Comparison of ENCODE assay signal across 9 cellular contexts in the genomic region with DNA sequence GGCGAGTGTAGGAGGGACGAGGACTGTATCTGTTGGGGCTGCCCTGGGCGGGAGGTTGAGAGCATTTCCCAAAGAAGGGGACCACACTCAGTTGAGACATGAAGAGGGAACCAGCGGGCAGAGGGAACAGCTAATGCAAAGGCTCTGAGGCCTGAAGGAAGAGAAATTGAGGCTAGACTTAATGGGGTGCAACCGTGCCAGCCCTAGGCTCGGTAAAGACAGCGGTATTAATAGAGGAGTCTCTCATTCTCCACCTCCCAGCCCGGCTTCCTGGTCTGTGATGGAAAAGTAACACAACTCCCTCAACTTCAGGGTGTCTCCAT.
A peak's percentile ranks its signal among the peaks of the same experiment; 100 is the strongest.
DNase-seq lines count a peak whose midpoint lies in the region; ATAC-seq and TF ChIP-seq lines count a peak whose summit lies in the region.
"Had no signal": no experiment of that assay in that cellular context is flagged by ENCODE, and none has a peak within 500 bp of the region (broad histone marks: within the 10 kb centered on the region; RNA-seq: fewer than 3 reads in every experiment).

No MANE protein-coding gene starts in this region.

- H3K4me1 ChIP-seq in ACC112 (ENCODE audit: control insufficient read depth, insufficient read depth, low read length, unreplicated experiment): peaks cover 5% of the 10 kb centered on the region
- H3K4me1 ChIP-seq in muscle layer of duodenum (ENCODE audit: control insufficient read depth in 1 of 2, insufficient read depth in 2 of 2, low read length in 2 of 2): peaks cover 8 to 24% of the 10 kb centered on the region in 2 donors

- no peak overlapping the region for H3K27ac ChIP-seq in ACC112 (ENCODE audit: low read depth, low read length)
- H3K27ac ChIP-seq in HL-60 (replicated peaks): no peak overlapping the region
- no peak overlapping the region for H3K27ac ChIP-seq in brain microvascular endothelial cell
- H3K27ac ChIP-seq in muscle layer of duodenum (ENCODE audit: low read length): peak overlapping the region; percentile 60

- H3K79me2 ChIP-seq in ACC112 (ENCODE audit: control insufficient read depth, insufficient read depth, low read length, unreplicated experiment): peaks cover 5% of the 10 kb centered on the region

- H3K4me3 ChIP-seq in ACC112 (ENCODE audit: low read depth, low read length) (peak overlapping the region; percentile 85), HL-60 (replicated peaks; ENCODE audit: insufficient read depth, low read length) (peak overlapping the region; percentile 95), brain microvascular endothelial cell (ENCODE audit: low read depth, low read length) (peak overlapping the region; percentile 85), muscle layer of duodenum (ENCODE audit: low read depth in 1 of 2, low read length in 2 of 2) (peak overlapping the region; percentile 67 to 70)

- no peaks in the 10 kb centered on the region for H3K36me3 ChIP-seq in ACC112 (ENCODE audit: insufficient read depth, low read length)
- H3K36me3 ChIP-seq in brain microvascular endothelial cell (replicated peaks): peaks cover 12% of the 10 kb centered on the region
- peaks cover 8 to 25% of the 10 kb centered on the region in 2 donors for H3K36me3 ChIP-seq in muscle layer of duodenum (ENCODE audit: control insufficient read depth in 1 of 2, insufficient read depth in 2 of 2, low read length in 2 of 2)

- no peak for TF ChIP-seq CTCF in HL-60 (IDR thresholded peaks at IDR 0.05; ENCODE audit: insufficient read depth, low read length)
- TF ChIP-seq CTCF in brain microvascular endothelial cell (IDR thresholded peaks at IDR 0.05; ENCODE audit: low read depth, low read length, missing control alignments): no peak

- in situ Hi-C loops in brain microvascular endothelial cell (cut with HindIII; ENCODE audit: low pct_ligation_motif_present, low sequenced_read_pairs): no loop called here

- H3K27me3 ChIP-seq in ACC112 (ENCODE audit: insufficient read depth, low read length): no peaks in the 10 kb centered on the region
- no peaks in the 10 kb centered on the region for H3K27me3 ChIP-seq in HL-60 (ENCODE audit: insufficient read depth, poor library complexity, severe bottlenecking)
- no peaks in the 10 kb centered on the region for H3K27me3 ChIP-seq in brain microvascular endothelial cell (replicated peaks)
- H3K27me3 ChIP-seq in muscle layer of duodenum (ENCODE audit: low read depth, low read length): no peaks in the 10 kb centered on the region

- ATAC-seq in HG02642 (IDR thresholded peaks at IDR 0.05; ENCODE audit: poor library complexity, unreplicated experiment): no peak
- no peak for ATAC-seq in GM21515 (IDR thresholded peaks at IDR 0.05; ENCODE audit: unreplicated experiment)
- ATAC-seq in GM19463 (IDR thresholded peaks at IDR 0.05; ENCODE audit: unreplicated experiment): no peak

- no peaks in the 10 kb centered on the region for H3K9me3 ChIP-seq in muscle layer of duodenum (ENCODE audit: control insufficient read depth in 1 of 2, low read length in 2 of 2)

- H2AFZ ChIP-seq in ACC112 (ENCODE audit: low read length, unreplicated experiment): no peak overlapping the region

- no peak for DNase-seq in HL-60 (ENCODE audit: low read depth in 1 of 2, low spot score in 1 of 2)
- DNase-seq in brain microvascular endothelial cell: no peak
- DNase-seq in epidermal melanocyte (ENCODE audit: insufficient read length, low spot score): no peak
- DNase-seq: kidney glomerular epithelial cell had no signal
